ENCODE assay signal across 23 cellular contexts in genomic region chr1:8797230-8797629, GRCh38. TPM values are rescaled to one million over a fixed set of nuclear protein-coding genes. Genes with fewer than 3 reads are reported as not detected.
DNase-seq lines count a peak whose midpoint lies in the region; ATAC-seq and TF ChIP-seq lines count a peak whose summit lies in the region.
"Had no signal": no experiment of that assay in that cellular context is flagged by ENCODE, and none has a peak within 500 bp of the region (broad histone marks: within the 10 kb centered on the region; RNA-seq: fewer than 3 reads in every experiment).

No MANE protein-coding gene starts in this region.

- H3K27ac Mint-ChIP-seq in WTC11: 0 out of 2 replicates have a peak overlapping the region, but pooled peaks have one; percentile 19
- no peak overlapping the region for H3K27ac Mint-ChIP-seq in activated T-helper 17 cell treated with anti-CD3 and anti-CD28 coated beads, Interleukin-2, amount 50 U/mL, for 72 hours
- H3K27ac Mint-ChIP-seq: activated CD8-positive, alpha-beta T cell treated with anti-CD3 and anti-CD28 coated beads for 36 hours; activated naive CD4-positive, alpha-beta T cell treated with anti-CD3 and anti-CD28 coated beads for 36 hours had no signal

- H3K4me1 ChIP-seq in fibroblast of lung (ENCODE audit: control insufficient read depth, extremely low read depth, insufficient read depth, low read length) (no peaks in the 10 kb centered on the region), smooth muscle cell (ENCODE audit: low read depth) (no peaks in the 10 kb centered on the region)

- H3K9ac ChIP-seq in fibroblast of lung (ENCODE audit: insufficient read depth, low read length) (no peak overlapping the region), smooth muscle cell (ENCODE audit: low read depth) (no peak overlapping the region)

- no peaks in the 10 kb centered on the region for H3K9me3 ChIP-seq in fibroblast of lung (ENCODE audit: control insufficient read depth, insufficient read depth, low read depth, low read length)
- no peaks in the 10 kb centered on the region for H3K9me3 ChIP-seq in smooth muscle cell (replicated peaks; ENCODE audit: low read depth)
- H3K9me3 ChIP-seq: spleen, thoracic aorta had no signal

- H3K4me3 Mint-ChIP-seq in WTC11: no peak overlapping the region
- no peak overlapping the region for H3K4me3 Mint-ChIP-seq in activated T-helper 17 cell treated with anti-CD3 and anti-CD28 coated beads, Interleukin-2, amount 50 U/mL, for 72 hours
- H3K4me3 Mint-ChIP-seq: activated CD8-positive, alpha-beta T cell treated with anti-CD3 and anti-CD28 coated beads for 36 hours; activated naive CD4-positive, alpha-beta T cell treated with anti-CD3 and anti-CD28 coated beads for 36 hours; naive thymus-derived CD8-positive, alpha-beta T cell had no signal

- no peak for ATAC-seq in WTC11
- no peak for ATAC-seq in GM18520 (IDR thresholded peaks at IDR 0.05; ENCODE audit: unreplicated experiment)
- no peak for ATAC-seq in activated T-helper 17 cell treated with anti-CD3 and anti-CD28 coated beads, Interleukin-2, amount 50 U/mL, for 72 hours (replicated peaks)
- ATAC-seq: activated CD8-positive, alpha-beta T cell treated with anti-CD3 and anti-CD28 coated beads for 36 hours; naive thymus-derived CD8-positive, alpha-beta T cell; Right ventricle myocardium inferior had no signal

- H3K27me3 ChIP-seq in fibroblast of lung (ENCODE audit: control insufficient read depth, insufficient read depth, low read length): no peaks in the 10 kb centered on the region
- H3K27me3 ChIP-seq in smooth muscle cell (ENCODE audit: low read depth): no peaks in the 10 kb centered on the region
- H3K27me3 ChIP-seq: spleen had no signal

- CTCF ChIA-PET in WTC11 (lab: Charles Lee): no interaction called here

- H3K36me3 Mint-ChIP-seq in WTC11: peaks cover 6% of the 10 kb centered on the region; the same call in 1 of the 2 replicates
- peaks cover 9% of the 10 kb centered on the region for H3K36me3 Mint-ChIP-seq in activated T-helper 17 cell treated with anti-CD3 and anti-CD28 coated beads, Interleukin-2, amount 50 U/mL, for 72 hours (ENCODE audit: low read depth)

- no peaks in the 10 kb centered on the region for H3K27me3 Mint-ChIP-seq in WTC11 (ENCODE audit: low read depth)
- H3K27me3 Mint-ChIP-seq in activated T-helper 17 cell treated with anti-CD3 and anti-CD28 coated beads, Interleukin-2, amount 50 U/mL, for 72 hours: no peaks in the 10 kb centered on the region
- H3K27me3 Mint-ChIP-seq: activated CD8-positive, alpha-beta T cell treated with anti-CD3 and anti-CD28 coated beads for 36 hours; naive thymus-derived CD8-positive, alpha-beta T cell had no signal

- H3K4me3 ChIP-seq in fibroblast of lung (replicated peaks in 1 of 4; ENCODE audit: control extremely low read depth in 1 of 4, insufficient read depth in 1 of 4, low read depth in 3 of 4, low read length in 4 of 4) (no peak overlapping the region), smooth muscle cell (no peak overlapping the region)
- H3K4me3 ChIP-seq: spleen, thoracic aorta had no signal

- DNase-seq in HPDE6-E6E7 (ENCODE audit: extremely low spot score) (peak; percentile 54), WTC11 (ENCODE audit: low spot score) (no peak), fibroblast of lung (ENCODE audit: low read depth in 2 of 2) (peak; percentile 39 to 73), smooth muscle cell (lab: John Stamatoyannopoulos, UW; ENCODE audit: unreplicated experiment) (no peak), DMS 273 treated with DMSO at 0.1 percent for 48 hours (lab: John Stamatoyannopoulos, UW) (no peak)
- DNase-seq: activated CD4-positive, CD25-positive, alpha-beta regulatory T cell; activated CD8-positive, alpha-beta T cell treated with anti-CD3 and anti-CD28 coated beads for 36 hours; activated naive CD4-positive, alpha-beta T cell treated with anti-CD3 and anti-CD28 coated beads for 36 hours; activated T-cell treated with anti-CD3 and anti-CD28 coated beads, Interleukin-2, amount 50 U/mL, for 1 hour; amygdala; central memory CD4-positive, alpha-beta T cell; COR-L47; KBM-7; mesendoderm; naive thymus-derived CD8-positive, alpha-beta T cell; NCI-H526 treated with DMSO at 0.1 percent for 48 hours; spleen; stimulated activated CD4-positive, alpha-beta T cell treated with anti-CD3 and anti-CD28 coated beads, Interleukin-4, amount 100 ng/mL, for 1 hour; stimulated activated naive CD4-positive, alpha-beta T cell had no signal

- no peaks in the 10 kb centered on the region for H3K36me3 ChIP-seq in fibroblast of lung (ENCODE audit: control insufficient read depth, insufficient read depth, low read length)
- H3K36me3 ChIP-seq in smooth muscle cell (ENCODE audit: low read depth): no peaks in the 10 kb centered on the region
- H3K36me3 ChIP-seq: thoracic aorta had no signal

- H3K9me3 Mint-ChIP-seq in WTC11: no peaks in the 10 kb centered on the region
- no peaks in the 10 kb centered on the region for H3K9me3 Mint-ChIP-seq in activated T-helper 17 cell treated with anti-CD3 and anti-CD28 coated beads, Interleukin-2, amount 50 U/mL, for 72 hours
- H3K9me3 Mint-ChIP-seq: activated CD8-positive, alpha-beta T cell treated with anti-CD3 and anti-CD28 coated beads for 36 hours; activated naive CD4-positive, alpha-beta T cell treated with anti-CD3 and anti-CD28 coated beads for 36 hours; naive thymus-derived CD8-positive, alpha-beta T cell had no signal

- H3K27ac ChIP-seq in fibroblast of lung (ENCODE audit: insufficient read depth, low read length): no peak overlapping the region
- H3K27ac ChIP-seq in smooth muscle cell (ENCODE audit: low read depth): peak overlapping the region; percentile 3
- H3K27ac ChIP-seq: spleen, thoracic aorta had no signal

- no peaks in the 10 kb centered on the region for H3K79me2 ChIP-seq in fibroblast of lung (ENCODE audit: control insufficient read depth, insufficient read depth, low read length)
- H3K79me2 ChIP-seq in smooth muscle cell (ENCODE audit: low read depth): peaks cover 80% of the 10 kb centered on the region

- WGBS in smooth muscle cell (ENCODE audit: low lambda C conversion rate): 93% methylated on average over 5 of the region's 5 CpGs

- TF ChIP-seq CTCF in WTC11 (IDR thresholded peaks at IDR 0.05) (no peak), fibroblast of lung (conservative IDR thresholded peaks at IDR 0.05 in 1 of 2, IDR thresholded peaks at IDR 0.05 in 1 of 2; ENCODE audit: low read depth in 1 of 2, low read length in 2 of 2) (no peak), smooth muscle cell (IDR thresholded peaks at IDR 0.05; ENCODE audit: borderline replicate concordance, insufficient read depth, poor library complexity, severe bottlenecking) (no peak)

- H3F3A ChIP-seq in smooth muscle cell (ENCODE audit: low read depth): no peaks in the 10 kb centered on the region

- no peak overlapping the region for H2AFZ ChIP-seq in fibroblast of lung (ENCODE audit: low read length)
- no peak overlapping the region for H2AFZ ChIP-seq in smooth muscle cell (ENCODE audit: low read depth)

- no peak overlapping the region for H3K4me2 ChIP-seq in fibroblast of lung (ENCODE audit: extremely low read depth, insufficient read depth, low read length)
- no peak overlapping the region for H3K4me2 ChIP-seq in smooth muscle cell

- H4K20me1 ChIP-seq in fibroblast of lung (ENCODE audit: control insufficient read depth, extremely low read depth, insufficient read depth, low read length) (no peaks in the 10 kb centered on the region), smooth muscle cell (ENCODE audit: low read depth) (peaks cover 85% of the 10 kb centered on the region)

- H3K4me1 Mint-ChIP-seq in WTC11: peaks cover 35% of the 10 kb centered on the region
- no peaks in the 10 kb centered on the region for H3K4me1 Mint-ChIP-seq in activated T-helper 17 cell treated with anti-CD3 and anti-CD28 coated beads, Interleukin-2, amount 50 U/mL, for 72 hours

- POLR2A ChIA-PET in WTC11 (lab: Charles Lee): no interaction called here

TF ChIP-seq in WTC11, 78 proteins besides CTCF, POLR2A, EP300 and RAD21 (continues in another document):
- TF ChIP-seq RELA (CRISPR knock-in tag; IDR thresholded peaks at IDR 0.05; ENCODE audit: borderline replicate concordance) (no peak), PRRX2 (CRISPR knock-in tag; IDR thresholded peaks at IDR 0.05) (no peak), ARID4B (CRISPR knock-in tag; IDR thresholded peaks at IDR 0.05; ENCODE audit: borderline replicate concordance) (no peak), ZNF396 (CRISPR knock-in tag; IDR thresholded peaks at IDR 0.05; ENCODE audit: borderline replicate concordance) (no peak)

RNA-seq across cellular contexts. Expression of gene RERE, which starts 20.2 kb away (rescaled TPM):
- total RNA-seq in WTC11 (2021): 122 to 161 TPM (median 124 TPM) in 3 replicates
- 45.7 and 51.0 TPM in 2 replicates for total RNA-seq in fibroblast of lung
- 3.7 and 5.8 TPM in 2 replicates for polyA plus RNA-seq in fibroblast of lung
- 39.9 and 56.9 TPM in 2 replicates for polyA plus RNA-seq in fibroblast of lung (2012)
- polyA minus RNA-seq in fibroblast of lung (ENCODE audit: low replicate concordance): 79.4 and 89.4 TPM in 2 replicates
- total RNA-seq in smooth muscle cell: 59.2 and 64.0 TPM in 2 replicates
- 45.6 and 70.7 TPM in 2 replicates for polyA plus RNA-seq in smooth muscle cell
- 10 to 100 TPM; 48.0 to 50.5 TPM for total RNA-seq in activated T-helper 17 cell treated with anti-CD3 and anti-CD28 coated beads, Interleukin-2, amount 50 U/mL, for 72 hours

Comparison
In these comparisons a context has a peak if more than half of its experiments do, and no peak if none do; other contexts are left out.
1. DNase-seq: peak in HPDE6-E6E7 (single experiment) and fibroblast of lung (2 of 2); none in WTC11 (single experiment), smooth muscle cell (single experiment) and DMS 273 treated with DMSO at 0.1 percent for 48 hours (single experiment).